Comparison of ENCODE assay signal across 12 cellular contexts in the genomic region with DNA sequence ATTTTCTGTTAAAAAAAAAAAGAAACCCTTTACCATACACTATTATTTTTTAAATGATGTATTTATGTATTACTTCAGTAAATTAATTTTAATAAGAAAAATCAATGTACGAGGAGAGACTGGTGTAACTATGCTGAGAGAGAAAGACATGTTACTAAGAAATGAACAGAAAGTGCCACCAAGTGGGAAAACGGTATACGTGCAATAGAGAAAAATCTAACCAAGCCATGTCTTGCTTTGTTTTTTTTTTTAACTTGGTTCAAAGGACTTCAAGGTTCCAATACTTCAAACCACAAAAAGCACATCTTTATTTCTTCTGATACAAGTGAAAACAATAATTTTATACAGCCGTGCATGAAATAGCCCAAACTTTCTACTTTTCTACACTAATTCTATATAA. TPM values are rescaled to one million over a fixed set of nuclear protein-coding genes. Genes with fewer than 3 reads are reported as not detected.
DNase-seq lines count a peak whose midpoint lies in the region; ATAC-seq, FAIRE-seq and TF ChIP-seq lines count a peak whose summit lies in the region.
"Had no signal": no experiment of that assay in that cellular context is flagged by ENCODE, and none has a peak within 500 bp of the region (broad histone marks: within the 10 kb centered on the region; RNA-seq: fewer than 3 reads in every experiment).

No MANE protein-coding gene starts in this region.

- H2BK20ac ChIP-seq in H1 (ENCODE audit: low read length) = no peak overlapping the region

- H3K27me3 Mint-ChIP-seq in progenitor cell of endocrine pancreas = no peaks in the 10 kb centered on the region
- no peaks in the 10 kb centered on the region for H3K27me3 Mint-ChIP-seq in activated T-helper 2 cell treated with anti-CD3 and anti-CD28 coated beads, Interferon-gamma antibody, Interleukin-2, Interleukin-4, amounts not matched to agents 10 μg/mL and 5 μg/mL and 100 μg/mL, durations not matched to agents 14 hours and 24 hours and 36 hours (ENCODE audit: low read depth)
- H3K27me3 Mint-ChIP-seq: B cell; stimulated activated memory B cell treated with anti-CD40 and anti-IgM and Interleukin-4, amounts not matched to agents 10 μg/mL and 1 μg/mL and 100 μg/mL, for 72 hours had no signal

- H3K4ac ChIP-seq in H1 (replicated peaks; ENCODE audit: insufficient read length, low read depth, low read length) = no peak overlapping the region

- no peak overlapping the region for H4K91ac ChIP-seq in H1 (replicated peaks; ENCODE audit: insufficient read length, low read length)

- H3K23ac ChIP-seq in H1 (ENCODE audit: insufficient read length) = no peak overlapping the region

- no peak overlapping the region for H2BK5ac ChIP-seq in H1 (ENCODE audit: low read depth, low read length)

- H3K9me3 Mint-ChIP-seq in progenitor cell of endocrine pancreas (ENCODE audit: low read depth) = no peaks in the 10 kb centered on the region
- H3K9me3 Mint-ChIP-seq in activated T-helper 2 cell treated with anti-CD3 and anti-CD28 coated beads, Interferon-gamma antibody, Interleukin-2, Interleukin-4, amounts not matched to agents 10 μg/mL and 5 μg/mL and 100 μg/mL, durations not matched to agents 14 hours and 24 hours and 36 hours = no peaks in the 10 kb centered on the region
- H3K9me3 Mint-ChIP-seq: activated T-cell treated with anti-CD3 and anti-CD28 coated beads, Interleukin-2, amount 50 U/mL, for 4 hours; stimulated activated memory B cell treated with anti-CD40 and anti-IgM and Interleukin-4, amounts not matched to agents 10 μg/mL and 1 μg/mL and 100 μg/mL, for 72 hours had no signal

- ATAC-seq in aorta (ENCODE audit: low FRiP score) (no peak), GM19395 (IDR thresholded peaks at IDR 0.05; ENCODE audit: unreplicated experiment) (no peak)
- ATAC-seq: activated T-cell treated with anti-CD3 and anti-CD28 coated beads, Interleukin-2, amount 50 U/mL, for 4 hours; stimulated activated memory B cell treated with anti-CD40 and anti-IgM and Interleukin-4, amounts not matched to agents 10 μg/mL and 1 μg/mL and 100 μg/mL, for 72 hours had no signal

- H3K23me2 ChIP-seq in H1 (ENCODE audit: low read depth, low read length) = no peaks in the 10 kb centered on the region

- POLR2A ChIA-PET in H1 (lab: Charles Lee; ENCODE audit: partially characterized antibody) = interaction anchor here (4.3 kb wide), 1 partner anchor 11 kb away, joined by 18 read pairs; no protein-coding TSS in a partner anchor

- no peak overlapping the region for H3K9ac ChIP-seq in H1 (replicated peaks in 1 of 4; ENCODE audit: extremely low read depth in 1 of 4, low read depth in 3 of 4, low read length in 3 of 4)

- TF ChIP-seq CTCF in H1 (IDR thresholded peaks at IDR 0.05; ENCODE audit: control extremely low read depth in 1 of 3, insufficient read depth in 1 of 3, low read depth in 1 of 3, low read length in 3 of 3) (peak in 1 of 3 experiments; percentile 7; a peak in 2 of 4 replicates), progenitor cell of endocrine pancreas (IDR thresholded peaks at IDR 0.05; ENCODE audit: unreplicated experiment) (peak; percentile 41)

- H3K4me1 Mint-ChIP-seq in progenitor cell of endocrine pancreas (ENCODE audit: low read depth) = no peaks in the 10 kb centered on the region
- peaks cover 14% of the 10 kb centered on the region for H3K4me1 Mint-ChIP-seq in activated T-helper 2 cell treated with anti-CD3 and anti-CD28 coated beads, Interferon-gamma antibody, Interleukin-2, Interleukin-4, amounts not matched to agents 10 μg/mL and 5 μg/mL and 100 μg/mL, durations not matched to agents 14 hours and 24 hours and 36 hours (ENCODE audit: low read depth)

- H3K36me3 Mint-ChIP-seq in progenitor cell of endocrine pancreas (ENCODE audit: insufficient read depth) = peaks cover 2% of the 10 kb centered on the region
- H3K36me3 Mint-ChIP-seq in activated T-helper 2 cell treated with anti-CD3 and anti-CD28 coated beads, Interferon-gamma antibody, Interleukin-2, Interleukin-4, amounts not matched to agents 10 μg/mL and 5 μg/mL and 100 μg/mL, durations not matched to agents 14 hours and 24 hours and 36 hours (ENCODE audit: low read depth) = peaks cover 15% of the 10 kb centered on the region

- CTCF ChIA-PET in H1 (lab: Charles Lee; ENCODE audit: partially characterized antibody) = interaction anchor here (1.8 kb wide), 1 partner anchor 9 kb away, joined by 7 read pairs; no protein-coding TSS in a partner anchor

- H2BK15ac ChIP-seq in H1 (ENCODE audit: low read length) = no peak overlapping the region

- H3K14ac ChIP-seq in H1 (ENCODE audit: insufficient read length) = no peak overlapping the region

- no peaks in the 10 kb centered on the region for H3K79me1 ChIP-seq in H1 (ENCODE audit: low read depth, low read length)

- H3K4me1 ChIP-seq in H1 (replicated peaks in 1 of 4; ENCODE audit: control insufficient read depth in 3 of 4, insufficient read depth in 4 of 4, low read length in 3 of 4) = peaks cover 0 to 6% (median 1%) of the 10 kb centered on the region in 4 experiments; a peak in 2 of 7 replicates
- peaks cover 0 to 1% of the 10 kb centered on the region in 2 donors for H3K4me1 ChIP-seq in aorta (ENCODE audit: control insufficient read depth in 1 of 2, insufficient read depth in 2 of 2, low read length in 2 of 2)

- H3K36me3 ChIP-seq in H1 (ENCODE audit: control insufficient read depth in 2 of 4, insufficient read depth in 4 of 4, low read length in 3 of 4) (no peaks in the 10 kb centered on the region), aorta (ENCODE audit: control insufficient read depth in 1 of 2, insufficient read depth in 2 of 2, low read length in 1 of 2) (no peaks in the 10 kb centered on the region)

- H3K4me3 ChIP-seq in H1 (ENCODE audit: extremely low read depth in 1 of 4, insufficient read depth in 2 of 4, low read depth in 3 of 4, low read length in 4 of 4) (no peak overlapping the region), aorta (ENCODE audit: low read length in 2 of 2) (no peak overlapping the region)

- H3K27ac ChIP-seq in H1 (ENCODE audit: low read depth, low read length) = no peak overlapping the region
- H3K27ac ChIP-seq in aorta (ENCODE audit: low read depth in 1 of 2, low read length in 2 of 2) = no peak overlapping the region
- H3K27ac ChIP-seq: HL-60 had no signal

- FAIRE-seq in H1 (lab: Jason Lieb, UNC) = no peak

- no peak overlapping the region for H2BK12ac ChIP-seq in H1 (ENCODE audit: low read depth, low read length)

- H3K79me2 ChIP-seq in H1 (ENCODE audit: control insufficient read depth in 1 of 2, insufficient read depth in 2 of 2, low read length in 2 of 2) = no peaks in the 10 kb centered on the region; a peak in 1 of 4 replicates

- peaks cover 0 to 2% of the 10 kb centered on the region in 2 experiments for H4K20me1 ChIP-seq in H1 (replicated peaks in 1 of 2; ENCODE audit: control insufficient read depth in 1 of 2, insufficient read depth in 2 of 2, low read length in 2 of 2)

- DNase-seq in NCI-H2196 (lab: John Stamatoyannopoulos, UW; ENCODE audit: unreplicated experiment) (peak; percentile 5), NCI-H2196 treated with DMSO at 0.1 percent for 48 hours (lab: John Stamatoyannopoulos, UW; ENCODE audit: unreplicated experiment) (no peak), NCI-H1694 treated with DMSO at 0.1 percent for 48 hours (lab: John Stamatoyannopoulos, UW) (peak; percentile 31), H1 (ENCODE audit: low read depth in 1 of 2, low spot score in 2 of 2) (no peak), progenitor cell of endocrine pancreas (ENCODE audit: low spot score, unreplicated experiment) (no peak), aorta (no peak)
- no peak for DNase-seq in activated T-helper 2 cell treated with anti-CD3 and anti-CD28 coated beads, Interferon-gamma antibody, Interleukin-2, Interleukin-4, amounts not matched to agents 10 μg/mL and 5 μg/mL and 100 μg/mL, durations not matched to agents 14 hours and 24 hours and 36 hours (ENCODE audit: low spot score)
- DNase-seq: activated T-cell treated with anti-CD3 and anti-CD28 coated beads, Interleukin-2, amount 50 U/mL, for 4 hours had no signal

- no peak overlapping the region for H3K4me2 ChIP-seq in H1 (ENCODE audit: insufficient read depth in 1 of 2, low read depth in 2 of 2, low read length in 2 of 2)

- WGBS in H1 (ENCODE audit: extremely low coverage in 1 of 2, insufficient coverage in 1 of 2, insufficient read length in 1 of 2, insufficient replicate concordance in 2 of 2, low coverage in 1 of 2, low lambda C conversion rate in 2 of 2, missing lambda C conversion rate in 1 of 2), 2 experiments = 76% methylated on average over 4 of the region's 4 CpGs; no CpG with 5 or more reads in 1 of the 2 experiments
- WGBS in aorta, 2 donors = 41 to 46% methylated on average over 4 of the region's 4 CpGs

- intact Hi-C loops in activated T-helper 2 cell treated with anti-CD3 and anti-CD28 coated beads, Interferon-gamma antibody, Interleukin-2, Interleukin-4, amounts not matched to agents 10 μg/mL and 5 μg/mL and 100 μg/mL, durations not matched to agents 14 hours and 24 hours and 36 hours (cut with micrococcal nuclease) = no loop called here
- intact Hi-C loops in aorta (cut with DNase I) = no loop called here

- H2AK5ac ChIP-seq in H1 (ENCODE audit: low read depth, low read length) = no peak overlapping the region

- H3K56ac ChIP-seq in H1 (replicated peaks; ENCODE audit: insufficient read length, low read depth, low read length) = no peak overlapping the region

- H3K9me3 ChIP-seq in H1 (ENCODE audit: insufficient read depth in 2 of 2, low read depth in 1 of 2, low read length in 1 of 2) (no peaks in the 10 kb centered on the region), aorta (ENCODE audit: control insufficient read depth, low read length) (no peaks in the 10 kb centered on the region)

- no peak overlapping the region for H4K5ac ChIP-seq in H1 (ENCODE audit: insufficient read length, low read depth, low read length)

- no peak for TF ChIP-seq POLR2A in H1 (IDR thresholded peaks at IDR 0.05; ENCODE audit: control extremely low read depth in 1 of 2, low read depth in 2 of 2, low read length in 2 of 2)

- no peak overlapping the region for H3K4me3 Mint-ChIP-seq in progenitor cell of endocrine pancreas (ENCODE audit: low read depth)
- H3K4me3 Mint-ChIP-seq in activated T-helper 2 cell treated with anti-CD3 and anti-CD28 coated beads, Interferon-gamma antibody, Interleukin-2, Interleukin-4, amounts not matched to agents 10 μg/mL and 5 μg/mL and 100 μg/mL, durations not matched to agents 14 hours and 24 hours and 36 hours (ENCODE audit: low read depth) = no peak overlapping the region
- H3K4me3 Mint-ChIP-seq: activated T-cell treated with anti-CD3 and anti-CD28 coated beads, Interleukin-2, amount 50 U/mL, for 4 hours; B cell; stimulated activated memory B cell treated with anti-CD40 and anti-IgM and Interleukin-4, amounts not matched to agents 10 μg/mL and 1 μg/mL and 100 μg/mL, for 72 hours had no signal

- H3K27me3 ChIP-seq in H1 (replicated peaks in 1 of 4; ENCODE audit: control insufficient read depth in 3 of 4, extremely low read depth in 1 of 4, insufficient read depth in 3 of 4, low read length in 3 of 4) = no peaks in the 10 kb centered on the region
- no peaks in the 10 kb centered on the region for H3K27me3 ChIP-seq in aorta (ENCODE audit: control insufficient read depth in 1 of 2, insufficient read depth in 2 of 2, low read length in 1 of 2)

- TF ChIP-seq RAD21 in H1 (IDR thresholded peaks at IDR 0.05 in 1 of 2, conservative IDR thresholded peaks at IDR 0.05 in 1 of 2; ENCODE audit: low read depth in 2 of 2, low read length in 2 of 2) = peak; percentile 25 to 31; a peak in 3 of 4 replicates

- H3K27ac Mint-ChIP-seq in progenitor cell of endocrine pancreas = no peak overlapping the region
- H3K27ac Mint-ChIP-seq in activated T-helper 2 cell treated with anti-CD3 and anti-CD28 coated beads, Interferon-gamma antibody, Interleukin-2, Interleukin-4, amounts not matched to agents 10 μg/mL and 5 μg/mL and 100 μg/mL, durations not matched to agents 14 hours and 24 hours and 36 hours = no peak overlapping the region
- H3K27ac Mint-ChIP-seq: B cell; stimulated activated memory B cell treated with anti-CD40 and anti-IgM and Interleukin-4, amounts not matched to agents 10 μg/mL and 1 μg/mL and 100 μg/mL, for 72 hours had no signal

- H3K18ac ChIP-seq in H1 (ENCODE audit: extremely low read depth, low read length) = no peak overlapping the region

- no peak overlapping the region for H2AFZ ChIP-seq in H1 (ENCODE audit: low read length)

- no peak overlapping the region for H2BK120ac ChIP-seq in H1 (replicated peaks; ENCODE audit: low read depth, low read length)

- H4K8ac ChIP-seq in H1 (ENCODE audit: extremely low read depth, insufficient read depth, low read length) = no peak overlapping the region

- TF ChIP-seq EP300 in H1 (IDR thresholded peaks at IDR 0.05; ENCODE audit: borderline replicate concordance in 1 of 2, low read depth in 2 of 2, low read length in 2 of 2) = no peak

RNA-seq across cellular contexts. Expression of a gene that starts 22.9 kb away (rescaled TPM):
- total RNA-seq in H1 (2021; fragmentation: NEBNext Ultra II Directional; extraction: Animal tissue kit (Norgen Biotek cat#: 25700)) = 98.1 and 99.4 TPM in 2 replicates
- 113 and 157 TPM in 2 replicates for polyA plus RNA-seq in H1 (2011; rRNA removed)
- 159 TPM for polyA plus RNA-seq in H1 (2011; cell fraction: cytosol; rRNA removed)
- 29.2 TPM for polyA plus RNA-seq in H1 (2011; cell fraction: nucleus; rRNA removed)
- polyA plus RNA-seq in H1 (2012, experiment 1 of 2) = 133 to 152 TPM (median 145 TPM) in 4 replicates
- 101 TPM for polyA plus RNA-seq in H1 (2012, experiment 2 of 2)
- polyA plus RNA-seq in H1 (2013, experiment 1 of 2) = 154 TPM
- 158 TPM for polyA plus RNA-seq in H1 (2013, experiment 2 of 2)
- 34.9 and 57.6 TPM in 2 replicates for polyA minus RNA-seq in H1 (2011; rRNA and poly(A)+ RNA removed)
- polyA minus RNA-seq in H1 (2011; cell fraction: cytosol; rRNA and poly(A)+ RNA removed) = 37.1 TPM
- 36.1 TPM for polyA minus RNA-seq in H1 (2011; cell fraction: nucleus; rRNA and poly(A)+ RNA removed)
- total RNA-seq in progenitor cell of endocrine pancreas = 83.9 and 86.5 TPM in 2 replicates
- total RNA-seq in activated T-helper 2 cell treated with anti-CD3 and anti-CD28 coated beads, Interferon-gamma antibody, Interleukin-2, Interleukin-4, amounts not matched to agents 10 μg/mL and 5 μg/mL and 100 μg/mL, durations not matched to agents 14 hours and 24 hours and 36 hours = 117 and 118 TPM in 2 replicates
- 10 to 100 TPM; 53.9 to 61.7 TPM for total RNA-seq in aorta
- 100 to 1,000 TPM in 1 of 2 donors, 10 to 100 TPM in 1; 90.1 to 118 TPM for polyA plus RNA-seq in aorta

Comparison
In these comparisons a context has a peak if more than half of its experiments do, and no peak if none do; other contexts are left out.
1. DNase-seq: peak in NCI-H2196 (single experiment) and NCI-H1694 treated with DMSO at 0.1 percent for 48 hours (single experiment); none in NCI-H2196 treated with DMSO at 0.1 percent for 48 hours (single experiment), H1 (0 of 2), progenitor cell of endocrine pancreas (single experiment), activated T-helper 2 cell treated with anti-CD3 and anti-CD28 coated beads, Interferon-gamma antibody, Interleukin-2, Interleukin-4, amounts not matched to agents 10 μg/mL and 5 μg/mL and 100 μg/mL, durations not matched to agents 14 hours and 24 hours and 36 hours (single experiment) and aorta (0 of 2).